Comparison of ENCODE assay signal across 7 cellular contexts in genomic region chr1:183023601-183024351, GRCh38. TPM values are rescaled to one million over a fixed set of nuclear protein-coding genes. Genes with fewer than 3 reads are reported as not detected.
DNase-seq lines count a peak whose midpoint lies in the region; FAIRE-seq and TF ChIP-seq lines count a peak whose summit lies in the region.

No MANE protein-coding gene starts in this region.

- H3K4me3 ChIP-seq in KMS-11 (IDR thresholded peaks at IDR 0.05; ENCODE audit: insufficient read depth, low read depth, low read length), result peak overlapping the region; percentile 97
- peak overlapping the region; percentile 98 for H3K4me3 ChIP-seq in SJCRH30
- peak overlapping the region; percentile 83 to 94 (median 94) for H3K4me3 ChIP-seq in breast epithelium
- peak overlapping the region; percentile 82 to 83 for H3K4me3 ChIP-seq in kidney (ENCODE audit: low read length in 2 of 2)

- peak overlapping the region; percentile 69 for H2AFZ ChIP-seq in KMS-11 (ENCODE audit: low read depth)

- peak overlapping the region; percentile 71 for H3K4me2 ChIP-seq in KMS-11

- H3K9ac ChIP-seq in KMS-11 (peak overlapping the region; percentile 58), kidney (ENCODE audit: low read length in 2 of 2) (peak overlapping the region; percentile 74 to 82)

- 0 out of 2 replicates have a peak, but pooled peaks cover 5% of the 10 kb centered on the region for H3K79me2 ChIP-seq in KMS-11 (ENCODE audit: insufficient read depth, low read depth)

- H3K9me3 ChIP-seq in SJCRH30 (replicated peaks), result no peaks in the 10 kb centered on the region
- H3K9me3 ChIP-seq in breast epithelium, result no peaks in the 10 kb centered on the region
- H3K9me3 ChIP-seq in kidney (ENCODE audit: control insufficient read depth in 1 of 2, low read length in 2 of 2), result no peaks in the 10 kb centered on the region

- intact Hi-C loops in breast epithelium (cut with DNase I; ENCODE audit: low total_unique reads), result no loop called here
- intact Hi-C loops in kidney (cut with DNase I), result no loop called here

- H3K27ac ChIP-seq in KMS-11 (peak overlapping the region; percentile 55; the same call in 1 of the 2 replicates), SJCRH30 (peak overlapping the region; percentile 82), breast epithelium (peak overlapping the region; percentile 99 to 100), kidney (ENCODE audit: low read depth in 2 of 2, low read length in 2 of 2) (peak overlapping the region; percentile 83 to 92)

- DNase-seq in H4 (ENCODE audit: low spot score) (peak; percentile 73), SJCRH30 (peak; percentile 60 to 63), breast epithelium (ENCODE audit: low spot score in 2 of 2) (peak; percentile 75 to 80), kidney (peak; percentile 91)
- peak; percentile 4 to 14 for DNase-seq in stimulated activated CD4-positive, alpha-beta T cell treated with anti-CD3 and anti-CD28 coated beads, Interleukin-15, amount 100 ng/mL, for 1 hour (ENCODE audit: low read depth in 1 of 2, low spot score in 1 of 2)

- H3K27me3 ChIP-seq in KMS-11 (ENCODE audit: insufficient read depth, low read depth), result no peaks in the 10 kb centered on the region
- H3K27me3 ChIP-seq in SJCRH30, result no peaks in the 10 kb centered on the region
- H3K27me3 ChIP-seq in breast epithelium, result no peaks in the 10 kb centered on the region

- no peak for TF ChIP-seq POLR2A in breast epithelium (IDR thresholded peaks at IDR 0.05)

- TF ChIP-seq CTCF in GM12874 (IDR thresholded peaks at IDR 0.05; ENCODE audit: insufficient read depth, low read depth, low read length) (peak; percentile 82), KMS-11 (conservative IDR thresholded peaks at IDR 0.05; ENCODE audit: low read depth, low read length) (peak; percentile 68), breast epithelium (IDR thresholded peaks at IDR 0.05) (peak; percentile 58 to 78 (median 63)), kidney (IDR thresholded peaks at IDR 0.05; ENCODE audit: borderline replicate concordance, extremely low read depth, insufficient read depth) (peak; percentile 50)

- FAIRE-seq in kidney (lab: Jason Lieb, UNC), result no peak

- no peaks in the 10 kb centered on the region for H4K20me1 ChIP-seq in KMS-11 (ENCODE audit: insufficient read depth)

- no peaks in the 10 kb centered on the region for H3K36me3 ChIP-seq in KMS-11 (ENCODE audit: insufficient read depth)
- no peaks in the 10 kb centered on the region for H3K36me3 ChIP-seq in SJCRH30
- no peaks in the 10 kb centered on the region for H3K36me3 ChIP-seq in breast epithelium
- H3K36me3 ChIP-seq in kidney (ENCODE audit: control insufficient read depth in 1 of 2, insufficient read depth in 2 of 2, low read length in 2 of 2), result no peaks in the 10 kb centered on the region

- H3K4me1 ChIP-seq in KMS-11 (ENCODE audit: low read depth, poor library complexity, severe bottlenecking) (peaks cover 52% of the 10 kb centered on the region), SJCRH30 (peaks cover 22% of the 10 kb centered on the region), breast epithelium (peaks cover 0 to 5% of the 10 kb centered on the region in 2 donors), kidney (ENCODE audit: control insufficient read depth in 1 of 2, insufficient read depth in 1 of 2, low read depth in 1 of 2, low read length in 2 of 2) (peaks cover 5 to 9% of the 10 kb centered on the region in 2 donors)

RNA-seq across cellular contexts. Expression of gene LAMC1, which starts 0.6 kb away (rescaled TPM):
- 99.6 and 122 TPM in 2 replicates for total RNA-seq in H4 (2014; rRNA removed; shearing (Covaris generic))
- total RNA-seq in SJCRH30 (2014; rRNA removed; shearing (Covaris generic)), result 122 and 123 TPM in 2 replicates
- total RNA-seq in breast epithelium (100 to 1,000 TPM; 125 to 679 (median 249) TPM), kidney (140 TPM)
- polyA plus RNA-seq in kidney (ENCODE audit: insufficient read depth, low read depth, low replicate concordance), result 21.1 TPM

Comparison
In these comparisons a context has a peak if more than half of its experiments do, and no peak if none do; other contexts are left out.
1. Peak in every context shown above with its lines: DNase-seq, H3K4me3 ChIP-seq and H3K27ac ChIP-seq.
2. DNase-seq: peak in every context shown above with its lines; median percentile 91 in kidney; 78 in breast epithelium; 73 in H4; 62 in SJCRH30; 9 in stimulated activated CD4-positive, alpha-beta T cell treated with anti-CD3 and anti-CD28 coated beads, Interleukin-15, amount 100 ng/mL, for 1 hour.